In genomic region chr14:76446486-76446885, GRCh38 we compare ENCODE assay signal across 20 cellular contexts.
A peak's percentile ranks its signal among the peaks of the same experiment; 100 is the strongest.
DNase-seq lines count a peak whose midpoint lies in the region; ATAC-seq, FAIRE-seq and TF ChIP-seq lines count a peak whose summit lies in the region.
"Had no signal": no experiment of that assay in that cellular context is flagged by ENCODE, and none has a peak within 500 bp of the region (broad histone marks: within the 10 kb centered on the region; RNA-seq: fewer than 3 reads in every experiment).

No MANE protein-coding gene starts in this region.

- FAIRE-seq in HTR-8/SVneo (lab: Jason Lieb, UNC), result peak; percentile 23
- FAIRE-seq: GM12891, GM18507, H54 had no signal

- no peak overlapping the region for H3K27ac Mint-ChIP-seq in T-helper 17 cell
- H3K27ac Mint-ChIP-seq: B cell; CD4-positive, alpha-beta T cell; CD8-positive, alpha-beta memory T cell; HFFc6 had no signal

- no peaks in the 10 kb centered on the region for H3K36me3 ChIP-seq in A673 (ENCODE audit: insufficient read depth, low read length, poor library complexity, severe bottlenecking)
- H3K36me3 ChIP-seq: BLaER1 treated with 17β-estradiol and CSF1 and Interleukin-3, amounts not matched to agents 10 nM and 100 nM; HAP-1 had no signal

- no peak for TF ChIP-seq CTCF in A673 (conservative IDR thresholded peaks at IDR 0.05; ENCODE audit: low read depth, low read length)

- peaks cover 38% of the 10 kb centered on the region for H3K27me3 Mint-ChIP-seq in T-helper 17 cell

- no peaks in the 10 kb centered on the region for H3K27me3 ChIP-seq in A673 (replicated peaks; ENCODE audit: insufficient read depth, low read depth, low read length, poor library complexity)
- H3K27me3 ChIP-seq: BLaER1 treated with 17β-estradiol and CSF1 and Interleukin-3, amounts not matched to agents 10 nM and 100 nM had no signal

- CTCF ChIA-PET in A673 (lab: Charles Lee), result no interaction called here

- H3K27ac ChIP-seq in A673 (ENCODE audit: low read depth, low read length, poor library complexity, severe bottlenecking), result no peak overlapping the region
- H3K27ac ChIP-seq: BLaER1 treated with 17β-estradiol and CSF1 and Interleukin-3, amounts not matched to agents 10 nM and 100 nM had no signal

- POLR2A ChIA-PET in A673 (lab: Charles Lee; ENCODE audit: low non-redundant PET), result no interaction called here

- no TSS peak for BruUV-seq in A673 (replicated peaks; lab: Mats Ljungman, UMichigan)

- no peaks in the 10 kb centered on the region for H3K4me1 Mint-ChIP-seq in T-helper 17 cell
- H3K4me1 Mint-ChIP-seq: B cell; CD8-positive, alpha-beta memory T cell had no signal

- peaks cover 4% of the 10 kb centered on the region for H3K36me3 Mint-ChIP-seq in T-helper 17 cell (ENCODE audit: low read depth)
- H3K36me3 Mint-ChIP-seq: CD14-positive monocyte; CD8-positive, alpha-beta memory T cell had no signal

- no peak for ATAC-seq in T-helper 17 cell

- no peak overlapping the region for H3K4me3 ChIP-seq in A673 (ENCODE audit: low read depth, low read length, poor library complexity, severe bottlenecking)
- H3K4me3 ChIP-seq: BLaER1 treated with 17β-estradiol and CSF1 and Interleukin-3, amounts not matched to agents 10 nM and 100 nM; HAP-1 had no signal

- no peak for DNase-seq in HTR-8/SVneo (ENCODE audit: insufficient read length, low spot score)
- DNase-seq in NCI-H82 treated with DMSO at 0.1 percent for 48 hours (lab: John Stamatoyannopoulos, UW; ENCODE audit: unreplicated experiment), result peak; percentile 6
- DNase-seq in T-helper 17 cell, result no peak
- no peak for DNase-seq in COR-L47 (lab: John Stamatoyannopoulos, UW)
- no peak for DNase-seq in NCI-H1048 (lab: John Stamatoyannopoulos, UW)
- no peak for DNase-seq in A673 (ENCODE audit: low spot score)
- DNase-seq: Calu3; CD4-positive, alpha-beta T cell; CD8-positive, alpha-beta memory T cell; DMS53; GF-D8; GOT3; HFFc6 had no signal

- peaks cover 13% of the 10 kb centered on the region for H3K4me1 ChIP-seq in A673 (ENCODE audit: insufficient read depth, low read length, poor library complexity, severe bottlenecking)
- H3K4me1 ChIP-seq: BLaER1 treated with 17β-estradiol and CSF1 and Interleukin-3, amounts not matched to agents 10 nM and 100 nM; HAP-1 had no signal

- H3K9me3 ChIP-seq in T-helper 17 cell (ENCODE audit: control insufficient read depth, low read length, poor library complexity, severe bottlenecking) (no peaks in the 10 kb centered on the region), A673 (ENCODE audit: low read depth, low read length, poor library complexity, severe bottlenecking) (no peaks in the 10 kb centered on the region)
- H3K9me3 ChIP-seq: BLaER1 treated with 17β-estradiol and CSF1 and Interleukin-3, amounts not matched to agents 10 nM and 100 nM; HAP-1 had no signal

- H3K4me3 Mint-ChIP-seq in T-helper 17 cell, result peak overlapping the region; percentile 12
- H3K4me3 Mint-ChIP-seq: B cell; CD14-positive monocyte; CD4-positive, alpha-beta T cell; HFFc6 had no signal

- intact Hi-C loops in A673 (cut with micrococcal nuclease; ENCODE audit: unreplicated experiment), result no loop called here
